18 cellular contexts compared by ENCODE assay signal in the genomic region with DNA sequence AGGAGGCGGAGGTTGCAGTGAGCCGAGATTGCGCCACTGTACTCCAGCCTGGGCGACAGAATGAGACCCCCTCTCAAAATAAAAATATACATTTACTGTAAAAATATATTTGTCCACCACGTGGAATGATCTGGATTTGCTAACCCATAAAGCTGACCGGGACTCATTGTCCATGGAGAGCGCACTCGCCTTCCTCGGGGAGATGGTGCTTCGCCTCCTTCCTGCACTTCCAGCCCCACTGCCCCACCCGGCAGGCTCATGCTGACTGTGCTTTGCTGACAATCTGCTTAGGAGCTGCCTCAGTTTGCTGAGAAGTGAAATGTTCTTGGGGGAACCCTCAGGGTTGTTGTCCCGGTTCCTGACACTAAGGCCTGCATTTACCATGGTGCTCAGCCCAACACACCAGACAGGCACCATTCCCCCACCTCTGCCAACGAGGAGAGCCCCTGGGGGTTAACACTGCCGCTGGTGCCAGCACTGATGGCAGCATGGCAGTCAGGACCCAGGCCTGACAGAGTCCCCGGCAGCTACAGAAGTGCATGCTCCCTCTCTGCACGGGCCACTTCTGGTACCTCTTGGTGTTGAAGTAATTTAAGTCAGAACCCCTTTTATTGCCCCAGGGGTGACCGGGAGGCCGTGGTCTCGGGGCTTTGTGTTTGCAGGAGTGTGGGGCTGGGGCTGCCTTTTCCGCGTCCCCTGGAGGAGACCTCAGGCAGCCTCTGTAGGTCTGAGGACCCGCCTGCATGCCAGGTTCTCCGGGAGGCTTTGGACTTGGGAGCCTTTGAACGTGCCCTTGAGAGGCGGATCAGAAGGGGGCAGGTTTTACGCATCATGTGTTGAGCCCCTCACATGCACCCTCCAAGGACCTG. TPM values are rescaled to one million over a fixed set of nuclear protein-coding genes. Genes with fewer than 3 reads are reported as not detected.
DNase-seq lines count a peak whose midpoint lies in the region; TF ChIP-seq lines count a peak whose summit lies in the region.
"Had no signal": no experiment of that assay in that cellular context is flagged by ENCODE, and none has a peak within 500 bp of the region (broad histone marks: within the 10 kb centered on the region; RNA-seq: fewer than 3 reads in every experiment).

No MANE protein-coding gene starts in this region.

- 81 to 85% (median 81%) methylated on average over 25 to 26 of the region's 26 CpGs for WGBS in ovary, 3 donors

- no peaks in the 10 kb centered on the region for H3K9me3 Mint-ChIP-seq in T-helper 1 cell treated with Interleukin-12 subunit alpha and Interleukin-12 subunit beta and Interleukin-4 antibody, amounts not matched to agents 30 μg/mL and 1 μg/mL, for 36 hours
- no peaks in the 10 kb centered on the region for H3K9me3 Mint-ChIP-seq in IgD-negative memory B cell
- no peaks in the 10 kb centered on the region for H3K9me3 Mint-ChIP-seq in chondrocyte (ENCODE audit: low read depth)
- H3K9me3 Mint-ChIP-seq in CD14-positive monocyte = no peaks in the 10 kb centered on the region

- no peak overlapping the region for H3K27ac Mint-ChIP-seq in T-helper 1 cell treated with Interleukin-12 subunit alpha and Interleukin-12 subunit beta and Interleukin-4 antibody, amounts not matched to agents 30 μg/mL and 1 μg/mL, for 36 hours
- H3K27ac Mint-ChIP-seq in IgD-negative memory B cell (peak overlapping the region in 1 of 3 donors; percentile 53), chondrocyte (ENCODE audit: unreplicated experiment) (no peak overlapping the region), CD14-positive monocyte (peak overlapping the region in 2 of 7 donors; percentile 50 to 68)

- H3K4me3 ChIP-seq in ovary = no peak overlapping the region

- H3K9me3 ChIP-seq in ovary = no peaks in the 10 kb centered on the region

- H3K27me3 Mint-ChIP-seq in T-helper 1 cell treated with Interleukin-12 subunit alpha and Interleukin-12 subunit beta and Interleukin-4 antibody, amounts not matched to agents 30 μg/mL and 1 μg/mL, for 36 hours (ENCODE audit: low read depth) = no peaks in the 10 kb centered on the region
- H3K27me3 Mint-ChIP-seq in IgD-negative memory B cell (no peaks in the 10 kb centered on the region), chondrocyte (ENCODE audit: low read depth) (no peaks in the 10 kb centered on the region), CD14-positive monocyte (ENCODE audit: low read depth in 3 of 3) (no peaks in the 10 kb centered on the region)

- H3K36me3 Mint-ChIP-seq in T-helper 1 cell treated with Interleukin-12 subunit alpha and Interleukin-12 subunit beta and Interleukin-4 antibody, amounts not matched to agents 30 μg/mL and 1 μg/mL, for 36 hours (ENCODE audit: low read depth) = peaks cover 7% of the 10 kb centered on the region
- H3K36me3 Mint-ChIP-seq in IgD-negative memory B cell (peaks cover 2% of the 10 kb centered on the region), chondrocyte (ENCODE audit: low read depth) (peaks cover 2% of the 10 kb centered on the region), CD14-positive monocyte (peaks cover 16 to 53% of the 10 kb centered on the region in 2 donors)

- intact Hi-C loops in ovary (cut with DNase I) (no loop called here), CD14-positive monocyte (cut with micrococcal nuclease) (loop anchor here (5.0 to 10.0 kb wide), 4 partner anchors 42 to 360 kb away; partner anchors contain the start of genes FAHD1 (in 1 of the 2), HAGH (in 1 of the 2), MAPK8IP3 (in 1 of the 2) and NTHL1 (in 1 of the 2))

- no peak for TF ChIP-seq EP300 in ovary (IDR thresholded peaks at IDR 0.05)

- DNase-seq in T-helper 1 cell = no peak
- no peak for DNase-seq in chondrocyte (ENCODE audit: low spot score)
- DNase-seq in ovary = peak; percentile 8 to 36 (median 21)
- DNase-seq in MV-4-11 (lab: John Stamatoyannopoulos, UW) = no peak
- DNase-seq in CD14-positive monocyte (ENCODE audit: low spot score) = no peak
- no peak for DNase-seq in NCI-H526 treated with DMSO at 0.1 percent for 48 hours (lab: John Stamatoyannopoulos, UW)
- DNase-seq: activated CD4-positive, alpha-beta T cell treated with anti-CD3 and anti-CD28 coated beads for 1 hour; activated effector memory CD4-positive, alpha-beta T cell treated with anti-CD3 and anti-CD28 coated beads, Interleukin-2, amount 50 U/mL, for 16 hours; erythroblast; NCI-H1436 treated with DMSO at 0.1 percent for 48 hours; retina; stimulated activated CD4-positive, alpha-beta T cell treated with anti-CD3 and anti-CD28 coated beads, Interleukin-2, amount 100 ng/mL, for 48 hours had no signal

- peak overlapping the region; percentile 62 for H3K4me3 Mint-ChIP-seq in T-helper 1 cell treated with Interleukin-12 subunit alpha and Interleukin-12 subunit beta and Interleukin-4 antibody, amounts not matched to agents 30 μg/mL and 1 μg/mL, for 36 hours
- peak overlapping the region in 3 of 4 donors; percentile 67 to 81 (median 74) for H3K4me3 Mint-ChIP-seq in IgD-negative memory B cell
- H3K4me3 Mint-ChIP-seq in chondrocyte (ENCODE audit: unreplicated experiment) = peak overlapping the region; percentile 19
- no peak overlapping the region for H3K4me3 Mint-ChIP-seq in CD14-positive monocyte

- no peaks in the 10 kb centered on the region for H3K27me3 ChIP-seq in ovary

- no peaks in the 10 kb centered on the region for H3K36me3 ChIP-seq in ovary

- H3K4me1 Mint-ChIP-seq in T-helper 1 cell treated with Interleukin-12 subunit alpha and Interleukin-12 subunit beta and Interleukin-4 antibody, amounts not matched to agents 30 μg/mL and 1 μg/mL, for 36 hours (ENCODE audit: low read depth) = peaks cover 3% of the 10 kb centered on the region
- H3K4me1 Mint-ChIP-seq in IgD-negative memory B cell = peaks cover 0 to 13% (median 9%) of the 10 kb centered on the region in 3 donors
- peaks cover 23% of the 10 kb centered on the region for H3K4me1 Mint-ChIP-seq in chondrocyte (ENCODE audit: low read depth)
- H3K4me1 Mint-ChIP-seq in CD14-positive monocyte = peaks cover 25% of the 10 kb centered on the region

- TF ChIP-seq CTCF in chondrocyte (IDR thresholded peaks at IDR 0.05) (no peak), ovary (IDR thresholded peaks at IDR 0.05) (no peak), CD14-positive monocyte (IDR thresholded peaks at IDR 0.05) (no peak)

- no peak overlapping the region for H3K27ac ChIP-seq in ovary
- H3K27ac ChIP-seq: 22Rv1 had no signal

- no peak for TF ChIP-seq POLR2A in ovary (IDR thresholded peaks at IDR 0.05)

- peaks cover 8% of the 10 kb centered on the region for H3K4me1 ChIP-seq in ovary (ENCODE audit: insufficient read depth)

RNA-seq across cellular contexts. Expression of gene NUBP2, which starts 2.5 kb away (rescaled TPM):
- polyA plus RNA-seq in IgD-negative memory B cell = 76.9 TPM
- 36.5 to 46.0 TPM (median 40.7 TPM) in 3 replicates for total RNA-seq in chondrocyte
- total RNA-seq in ovary = 10 to 100 TPM; 42.8 to 72.0 (median 52.3) TPM
- polyA plus RNA-seq in ovary = 10 to 100 TPM in 1 of 2 donors, under 1 TPM in 1; 0.50 to 76.5 TPM
- 10 to 100 TPM; 57.9 to 69.5 TPM for polyA plus RNA-seq in CD14-positive monocyte

RNA-seq across cellular contexts. Expression of gene SPSB3, which starts 2.8 kb away (rescaled TPM):
- polyA plus RNA-seq in IgD-negative memory B cell (55.2 TPM), ovary (100 to 1,000 TPM in 1 of 2 donors, 1 to 10 TPM in 1; 2.4 to 138 TPM), CD14-positive monocyte (10 to 100 TPM; 36.8 to 40.2 TPM)
- total RNA-seq in chondrocyte (30.8 to 32.1 TPM (median 31.5 TPM) in 3 replicates), ovary (10 to 100 TPM; 34.9 to 98.5 (median 57.6) TPM)

RNA-seq across cellular contexts. Expression of gene IGFALS, which starts 8.3 kb away (rescaled TPM):
- polyA plus RNA-seq in IgD-negative memory B cell (not detected), ovary (under 1 TPM in 1 of 2 donors, not detected in 1; 0.63 TPM), CD14-positive monocyte (not detected)
- total RNA-seq in chondrocyte (0.12 to 0.31 TPM in 2 of 3 replicates, not detected in the other), ovary (1 to 10 TPM in 2 of 7 donors, under 1 TPM in 5; 0.20 to 1.8 (median 0.47) TPM)
- total RNA-seq: H4, kidney epithelial cell, NCI-H460 had no signal

RNA-seq across cellular contexts. Expression of gene MRPS34, which starts 12.3 kb away (rescaled TPM):
- polyA plus RNA-seq in IgD-negative memory B cell (156 TPM), ovary (10 to 100 TPM; 31.8 to 61.4 TPM), CD14-positive monocyte (100 to 1,000 TPM; 109 to 137 TPM)
- total RNA-seq in chondrocyte (54.5 to 78.7 TPM (median 60.4 TPM) in 3 replicates), ovary (10 to 100 TPM; 47.5 to 79.4 (median 53.6) TPM)

RNA-seq across cellular contexts. Expression of gene EME2, which starts 12.6 kb away (rescaled TPM):
- 1.5 TPM for polyA plus RNA-seq in IgD-negative memory B cell
- total RNA-seq in chondrocyte = 16.9 to 28.4 TPM (median 19.7 TPM) in 3 replicates
- total RNA-seq in ovary = 10 to 100 TPM in 6 of 7 donors, 1 to 10 TPM in 1; 6.2 to 19.2 (median 16.1) TPM
- polyA plus RNA-seq in ovary = 1 to 10 TPM in 1 of 2 donors, under 1 TPM in 1; 0.83 to 4.6 TPM
- polyA plus RNA-seq in CD14-positive monocyte = under 1 TPM; 0.26 to 0.48 TPM

Comparison
In these comparisons a context has a peak if more than half of its experiments do, and no peak if none do; other contexts are left out.
1. H3K4me3 Mint-ChIP-seq: peak in T-helper 1 cell treated with Interleukin-12 subunit alpha and Interleukin-12 subunit beta and Interleukin-4 antibody, amounts not matched to agents 30 μg/mL and 1 μg/mL, for 36 hours (single experiment), IgD-negative memory B cell (3 of 4) and chondrocyte (single experiment); none in CD14-positive monocyte (0 of 2).
2. DNase-seq: peak in ovary (5 of 5); none in T-helper 1 cell (0 of 5), chondrocyte (single experiment), MV-4-11 (single experiment), CD14-positive monocyte (single experiment) and NCI-H526 treated with DMSO at 0.1 percent for 48 hours (single experiment).
3. intact Hi-C loops: an anchor here in CD14-positive monocyte (5.0 to 10.0 kb wide); none called in ovary.